Comparison of ENCODE assay signal across 13 cellular contexts in the genomic region with DNA sequence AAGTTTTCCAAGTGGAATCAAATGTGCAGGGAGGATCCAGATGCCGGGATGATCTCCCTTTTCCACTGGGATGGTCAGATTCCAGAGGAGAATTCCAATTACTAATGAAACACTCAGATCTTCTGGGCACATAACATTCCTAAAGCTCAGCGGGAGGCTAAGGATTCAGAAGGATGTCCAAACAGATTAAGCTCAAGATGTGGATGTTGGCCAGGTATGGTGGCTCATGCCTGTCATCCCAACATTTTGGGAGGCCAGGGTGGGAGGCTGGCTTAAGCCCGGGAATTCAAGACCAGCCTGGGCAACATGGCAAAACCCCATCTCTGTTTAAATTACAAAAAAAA.
DNase-seq lines count a peak whose midpoint lies in the region; ATAC-seq and TF ChIP-seq lines count a peak whose summit lies in the region.
"Had no signal": no experiment of that assay in that cellular context is flagged by ENCODE, and none has a peak within 500 bp of the region (broad histone marks: within the 10 kb centered on the region; RNA-seq: fewer than 3 reads in every experiment).

No MANE protein-coding gene starts in this region.

- H3K9me3 Mint-ChIP-seq in HFFc6 (no peaks in the 10 kb centered on the region), natural killer cell (no peaks in the 10 kb centered on the region)
- H3K9me3 Mint-ChIP-seq: central memory CD8-positive, alpha-beta T cell; T-helper 2 cell treated with Interferon-gamma antibody and Interleukin-4, amounts not matched to agents 5 μg/mL and 100 μg/mL, for 36 hours had no signal

- H3K4me3 ChIP-seq in gastrocnemius medialis (no peak overlapping the region), coronary artery (no peak overlapping the region)

- DNase-seq in AG20443 (ENCODE audit: low spot score) (peak; percentile 63), HFFc6 (no peak), cerebellar cortex (ENCODE audit: low spot score) (peak; percentile 4), gastrocnemius medialis (no peak), caudate nucleus (lab: John Stamatoyannopoulos, UW) (no peak), coronary artery (ENCODE audit: low spot score) (no peak), natural killer cell (no peak)
- DNase-seq: AML-193, NCI-H524, RPMI8226 had no signal

- H3K27me3 ChIP-seq in gastrocnemius medialis: no peaks in the 10 kb centered on the region

- no peaks in the 10 kb centered on the region for H3K9me3 ChIP-seq in gastrocnemius medialis

- 0 out of 2 replicates have a peak overlapping the region, but pooled peaks have one; percentile 21 for H3K27ac Mint-ChIP-seq in HFFc6
- no peak overlapping the region for H3K27ac Mint-ChIP-seq in natural killer cell
- H3K27ac Mint-ChIP-seq: T-helper 2 cell treated with Interferon-gamma antibody and Interleukin-4, amounts not matched to agents 5 μg/mL and 100 μg/mL, for 36 hours had no signal

- H3K27me3 Mint-ChIP-seq in HFFc6 (ENCODE audit: insufficient read depth) (peaks cover 4% of the 10 kb centered on the region; the same call in 1 of the 2 replicates), natural killer cell (ENCODE audit: low read depth in 2 of 2) (no peaks in the 10 kb centered on the region)
- H3K27me3 Mint-ChIP-seq: central memory CD8-positive, alpha-beta T cell had no signal

- no peak for TF ChIP-seq POLR2A in gastrocnemius medialis (IDR thresholded peaks at IDR 0.05)

- H3K4me3 Mint-ChIP-seq in HFFc6 (no peak overlapping the region), natural killer cell (no peak overlapping the region)
- H3K4me3 Mint-ChIP-seq: central memory CD8-positive, alpha-beta T cell; T-helper 2 cell treated with Interferon-gamma antibody and Interleukin-4, amounts not matched to agents 5 μg/mL and 100 μg/mL, for 36 hours had no signal

- H3K36me3 Mint-ChIP-seq in HFFc6 (ENCODE audit: low read depth) (peaks cover 10% of the 10 kb centered on the region), natural killer cell (no peaks in the 10 kb centered on the region)

- no peak for ATAC-seq in gastrocnemius medialis
- no peak for ATAC-seq in natural killer cell
- no peak for ATAC-seq in GM18907 (IDR thresholded peaks at IDR 0.05; ENCODE audit: unreplicated experiment)

- H3K27ac ChIP-seq in gastrocnemius medialis: peak overlapping the region; percentile 79 to 96 (median 80)
- no peak overlapping the region for H3K27ac ChIP-seq in caudate nucleus (ENCODE audit: low read depth, low read length)
- peak overlapping the region in 1 of 2 donors; percentile 4 for H3K27ac ChIP-seq in coronary artery

- TF ChIP-seq CTCF in HFFc6 (IDR thresholded peaks at IDR 0.05) (no peak), gastrocnemius medialis (IDR thresholded peaks at IDR 0.05 in 4 of 5, conservative IDR thresholded peaks at IDR 0.05 in 1 of 5) (no peak), coronary artery (IDR thresholded peaks at IDR 0.05) (no peak), natural killer cell (IDR thresholded peaks at IDR 0.05) (no peak)

- H3K36me3 ChIP-seq in gastrocnemius medialis: no peaks in the 10 kb centered on the region

- H3K4me1 ChIP-seq in gastrocnemius medialis: peaks cover 65 to 83% of the 10 kb centered on the region in 2 donors

- intact Hi-C loops in gastrocnemius medialis (cut with DNase I; ENCODE audit: low total_unique reads): no loop called here
- intact Hi-C loops in natural killer cell (cut with micrococcal nuclease): no loop called here

- in situ Hi-C loops in gastrocnemius medialis (cut with MboI; ENCODE audit: low sequenced_read_pairs in 4 of 4): no loop called here

- H3K4me1 Mint-ChIP-seq in HFFc6 (ENCODE audit: low read depth) (peaks cover 32% of the 10 kb centered on the region), natural killer cell (peaks cover 51 to 60% of the 10 kb centered on the region in 2 donors)

Comparison
In these comparisons a context has a peak if more than half of its experiments do, and no peak if none do; other contexts are left out.
1. DNase-seq: peak in AG20443 (single experiment) and cerebellar cortex (single experiment); none in HFFc6 (single experiment), gastrocnemius medialis (0 of 2), caudate nucleus (0 of 61), coronary artery (single experiment) and natural killer cell (single experiment).